Comparison of ENCODE assay signal across 11 cellular contexts in genomic region chr19:38753783-38754182, GRCh38. TPM values are rescaled to one million over a fixed set of nuclear protein-coding genes. Genes with fewer than 3 reads are reported as not detected.
"Had no signal": no experiment of that assay in that cellular context is flagged by ENCODE, and none has a peak within 500 bp of the region (broad histone marks: within the 10 kb centered on the region; RNA-seq: fewer than 3 reads in every experiment).

No MANE protein-coding gene starts in this region.

RNA-seq across cellular contexts. Expression of gene CAPN12, which starts 9.5 kb away (rescaled TPM):
- total RNA-seq: Right ventricle myocardium inferior, Right ventricle myocardium superior, RPMI7951, SJCRH30, SJSA1, SK-MEL-5 had no signal

RNA-seq across cellular contexts. Expression of gene LGALS7, which starts 19.5 kb away (rescaled TPM):
- total RNA-seq: OCI-LY7, PC-3, Peyer's patch, Right ventricle myocardium inferior, Right ventricle myocardium superior, RPMI7951, SJSA1, SK-MEL-5 had no signal
- polyA plus RNA-seq: SK-N-SH had no signal

RNA-seq across cellular contexts. Expression of gene LGALS7B, which starts 35.2 kb away (rescaled TPM):
- total RNA-seq: OCI-LY7, PC-3, PC-9, Peyer's patch, Right ventricle myocardium inferior, Right ventricle myocardium superior, RPMI7951, SJCRH30, SJSA1, SK-MEL-5 had no signal
- polyA plus RNA-seq: SK-N-SH had no signal

RNA-seq across cellular contexts. Expression of gene LGALS4, which starts 59.0 kb away (rescaled TPM):
- total RNA-seq: RPMI7951, SJSA1, SK-MEL-5 had no signal
